In genomic region chr3:190892328-190893011, GRCh38 we compare ENCODE assay signal across 20 cellular contexts. TPM values are rescaled to one million over a fixed set of nuclear protein-coding genes. Genes with fewer than 3 reads are reported as not detected.
DNase-seq lines count a peak whose midpoint lies in the region; ATAC-seq, FAIRE-seq and TF ChIP-seq lines count a peak whose summit lies in the region.
"Had no signal": no experiment of that assay in that cellular context is flagged by ENCODE, and none has a peak within 500 bp of the region (broad histone marks: within the 10 kb centered on the region; RNA-seq: fewer than 3 reads in every experiment).

No MANE protein-coding gene starts in this region.

- peak; percentile 18 for DNase-seq in Daoy (ENCODE audit: low read depth)
- peak; percentile 59 for DNase-seq in HT1080 (ENCODE audit: low read depth)
- DNase-seq in astrocyte of the hippocampus (ENCODE audit: low read depth, low spot score): peak; percentile 43
- DNase-seq in iPS-NIHi7 (ENCODE audit: extremely low spot score): peak; percentile 15
- DNase-seq in SW 1271 (lab: John Stamatoyannopoulos, UW): no peak
- DNase-seq in C1 segment of cervical spinal cord (lab: John Stamatoyannopoulos, UW): no peak
- DNase-seq in GM12891 (ENCODE audit: insufficient read length, low spot score): no peak
- DNase-seq: activated CD4-positive, alpha-beta T cell treated with anti-CD3 and anti-CD28 coated beads for 1 hour; activated T-cell treated with anti-CD3 and anti-CD28 coated beads, Interleukin-2, amount 50 U/mL, for 24 hours; NCI-H187; SHP77 treated with DMSO at 0.1 percent for 48 hours; tibial artery had no signal

- FAIRE-seq in GM12891 (lab: Jason Lieb, UNC): no peak
- FAIRE-seq: endometrium, HTR-8/SVneo, TTC549 had no signal

- ATAC-seq in GM19324 (IDR thresholded peaks at IDR 0.05; ENCODE audit: low FRiP score, unreplicated experiment): no peak
- ATAC-seq: sciatic nerve had no signal

- no peak for TF ChIP-seq POLR2A in GM12891 (IDR thresholded peaks at IDR 0.05; ENCODE audit: low read depth, low read length)

TF ChIP-seq in GM12891, 5 proteins besides CTCF, POLR2A, EP300 and RAD21:
- TF ChIP-seq PAX5 (IDR thresholded peaks at IDR 0.05; ENCODE audit: insufficient read depth, low read length, severe bottlenecking): no peak

RNA-seq across cellular contexts. Expression of gene GMNC, which starts 30.0 kb away (rescaled TPM):
- total RNA-seq in Daoy (2014; rRNA removed; shearing (Covaris generic)): not detected in 2 replicates
- total RNA-seq in HT1080 (2014; rRNA removed; shearing (Covaris generic)): not detected in 2 replicates
- not detected in 2 replicates for polyA plus RNA-seq in HT1080 (2015; cell fraction: cytosol; rRNA removed)
- not detected in 2 replicates for polyA plus RNA-seq in HT1080 (2015; cell fraction: nucleus; rRNA removed)
- not detected for polyA plus RNA-seq in GM12891 (2012; ENCODE audit: low read depth, missing spikeins)
- total RNA-seq: activated CD8-positive, alpha-beta memory T cell treated with anti-CD3 and anti-CD28 coated beads for 36 hours; progenitor cell of endocrine pancreas; sciatic nerve had no signal
- polyA plus RNA-seq: CD14-positive monocyte had no signal

Comparison
In these comparisons a context has a peak if more than half of its experiments do, and no peak if none do; other contexts are left out.
1. DNase-seq: peak in Daoy (single experiment), HT1080 (single experiment), astrocyte of the hippocampus (single experiment) and iPS-NIHi7 (single experiment); none in SW 1271 (0 of 2), C1 segment of cervical spinal cord (0 of 14) and GM12891 (single experiment).